7 cellular contexts compared by ENCODE assay signal in the genomic region with DNA sequence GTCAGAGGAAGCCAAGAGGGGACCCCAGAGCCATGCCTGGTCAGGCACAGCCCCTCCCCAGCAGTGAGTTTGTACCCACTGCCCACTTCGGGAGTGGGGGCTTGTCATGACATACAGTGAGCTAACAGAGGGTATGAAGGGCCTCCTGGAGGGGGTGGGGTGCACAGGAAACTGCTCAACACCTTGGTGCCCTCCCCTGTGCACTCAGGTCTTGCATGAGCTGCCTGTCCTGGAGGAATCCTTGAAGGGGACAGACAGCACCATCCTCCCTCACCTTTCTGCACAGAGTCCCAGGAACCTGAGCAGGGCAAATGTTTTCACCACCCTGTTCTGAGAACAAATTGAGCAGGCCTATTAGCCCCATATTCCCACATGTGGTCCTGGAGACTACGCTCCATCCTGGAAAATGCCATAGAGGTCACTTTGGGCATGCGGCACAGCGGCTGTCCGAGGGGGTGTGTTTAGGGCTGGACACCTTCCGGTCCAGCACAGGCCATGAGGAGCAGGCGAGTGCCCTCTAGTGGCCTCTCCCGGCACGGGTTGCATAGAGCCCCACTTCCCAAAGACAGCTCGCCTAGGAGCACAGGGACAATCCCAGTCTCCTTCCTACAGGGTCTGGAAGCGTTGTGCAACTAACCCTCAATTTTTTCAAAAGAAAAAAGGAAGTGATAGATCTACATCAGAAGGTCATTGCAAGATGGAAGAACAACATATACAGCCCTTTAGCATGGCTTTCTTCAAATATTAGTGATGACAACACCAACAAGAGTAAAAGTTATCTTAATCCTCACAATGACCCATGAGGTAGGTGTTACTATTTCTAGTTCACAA. TPM values are rescaled to one million over a fixed set of nuclear protein-coding genes. Genes with fewer than 3 reads are reported as not detected.
DNase-seq lines count a peak whose midpoint lies in the region; ATAC-seq and TF ChIP-seq lines count a peak whose summit lies in the region.

No MANE protein-coding gene starts in this region.

- H3K27ac ChIP-seq in testis: no peak overlapping the region

- H3K4me1 ChIP-seq in testis: no peaks in the 10 kb centered on the region

- H3K4me3 ChIP-seq in lower leg skin (ENCODE audit: low read depth, poor library complexity, severe bottlenecking): no peak overlapping the region
- no peak overlapping the region for H3K4me3 ChIP-seq in testis

- H3K36me3 ChIP-seq in testis (ENCODE audit: low read depth, missing control alignments): no peaks in the 10 kb centered on the region

- H3K9me3 ChIP-seq in testis: no peaks in the 10 kb centered on the region

- TF ChIP-seq CTCF in lower leg skin (IDR thresholded peaks at IDR 0.05): peak in 1 of 3 donors; percentile 71
- peak; percentile 73 to 85 (median 77) for TF ChIP-seq CTCF in testis (IDR thresholded peaks at IDR 0.05)

- peak; percentile 23 for ATAC-seq in HG02798 (IDR thresholded peaks at IDR 0.05; ENCODE audit: poor library complexity, unreplicated experiment)
- no peak for ATAC-seq in GM19395 (IDR thresholded peaks at IDR 0.05; ENCODE audit: unreplicated experiment)

- DNase-seq in DMS53 treated with DMSO at 0.1 percent for 48 hours (lab: John Stamatoyannopoulos, UW; ENCODE audit: unreplicated experiment): peak; percentile 58
- DNase-seq in RPMI8226: peak; percentile 58
- peak; percentile 39 for DNase-seq in dedifferentiated amniotic fluid mesenchymal stem cell (ENCODE audit: extremely low spot score)
- DNase-seq in lower leg skin (ENCODE audit: low spot score in 2 of 2): peak; percentile 69 to 96
- peak; percentile 93 for DNase-seq in testis

- H3K27me3 ChIP-seq in testis: no peaks in the 10 kb centered on the region

- TF ChIP-seq POLR2A in lower leg skin (IDR thresholded peaks at IDR 0.05): no peak
- no peak for TF ChIP-seq POLR2A in testis (IDR thresholded peaks at IDR 0.05)

- WGBS in lower leg skin, 2 donors: 31 to 41% methylated on average over 11 of the region's 11 CpGs
- WGBS in testis, 2 donors: 25 to 48% methylated on average over 3 to 11 of the region's 11 CpGs

- intact Hi-C loops in lower leg skin (cut with DNase I; ENCODE audit: low total_unique reads) (loop anchor here (1.0 kb wide), 1 partner anchor 882 kb away; no protein-coding TSS in a partner anchor), testis (cut with DNase I; ENCODE audit: low total_unique reads) (loop anchor here (5.0 kb wide), 1 partner anchor 892 kb away; no protein-coding TSS in a partner anchor)

RNA-seq across cellular contexts. Expression of gene ZFP36L1, which starts 31.9 kb away (rescaled TPM):
- 1,000 to 10,000 TPM in 1 of 4 donors, 100 to 1,000 TPM in 3; 466 to 2,618 (median 922) TPM for total RNA-seq in lower leg skin
- total RNA-seq in testis: 100 to 1,000 TPM; 176 to 301 TPM
- 120 TPM for polyA plus RNA-seq in testis (ENCODE audit: insufficient read depth, low read depth, low replicate concordance)

Comparison
In these comparisons a context has a peak if more than half of its experiments do, and no peak if none do; other contexts are left out.
1. DNase-seq: peak in every context shown above with its lines; median percentile 93 in testis; 82 in lower leg skin; 58 in DMS53 treated with DMSO at 0.1 percent for 48 hours; 58 in RPMI8226; 39 in dedifferentiated amniotic fluid mesenchymal stem cell.